ENCODE assay signal across 33 cellular contexts in the genomic region with DNA sequence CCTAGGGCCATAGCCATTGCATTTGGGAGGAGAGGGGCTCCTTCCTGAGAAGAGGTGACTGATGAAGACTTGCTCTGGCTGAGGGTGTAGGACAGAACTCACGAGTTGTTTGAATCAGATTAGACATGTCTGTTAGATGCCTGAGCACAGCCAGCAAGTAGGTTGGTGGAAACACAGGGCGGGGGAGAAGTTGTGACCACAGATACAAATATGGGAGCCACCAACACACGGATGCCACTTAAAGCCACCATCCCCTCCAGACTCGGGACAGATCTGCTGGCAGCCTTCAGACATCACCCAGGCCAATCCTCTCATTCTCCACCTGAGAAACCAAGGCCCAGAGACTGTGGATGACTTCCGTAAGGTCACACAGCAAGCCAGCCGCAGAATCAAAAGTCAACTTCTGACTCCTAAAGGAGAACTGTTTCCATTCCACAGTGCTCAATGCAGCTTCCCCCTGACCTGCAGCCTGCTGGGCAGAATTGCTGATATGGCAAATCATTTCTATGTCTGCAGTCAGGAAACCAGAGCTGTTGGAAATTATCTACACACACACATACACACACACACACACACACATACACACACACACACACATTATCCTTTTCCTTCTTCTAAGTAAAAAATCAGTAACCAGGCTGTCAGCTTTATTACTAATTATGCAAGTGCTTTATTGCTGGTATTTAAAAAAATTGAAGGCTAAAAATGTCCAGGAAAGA.
"Had no signal": no experiment of that assay in that cellular context is flagged by ENCODE, and none has a peak within 500 bp of the region (broad histone marks: within the 10 kb centered on the region; RNA-seq: fewer than 3 reads in every experiment).

No MANE protein-coding gene starts in this region.

- H3K4me3 Mint-ChIP-seq: activated B cell treated with CpG ODN at 0.5 μM for 24 hours; activated CD8-positive, alpha-beta T cell treated with anti-CD3 and anti-CD28 coated beads for 36 hours; activated naive CD8-positive, alpha-beta T cell; activated T-cell treated with anti-CD3 and anti-CD28 coated beads, Interleukin-2, amount 50 U/mL, for 4 hours; activated T-helper 17 cell treated with anti-CD3 and anti-CD28 coated beads, Interleukin-2, amount 50 U/mL, for 72 hours; effector memory CD8-positive, alpha-beta T cell; T-helper 1 cell treated with Interleukin-12 subunit alpha and Interleukin-12 subunit beta and Interleukin-4 antibody, amounts not matched to agents 30 μg/mL and 1 μg/mL, for 36 hours had no signal

- ATAC-seq: activated CD4-positive, CD25-positive, alpha-beta regulatory T cell treated with anti-CD3 and anti-CD28 coated beads, Interleukin-2, amount 50 U/mL, for 24 hours; activated CD8-positive, alpha-beta T cell treated with anti-CD3 and anti-CD28 coated beads for 36 hours; activated T-cell treated with anti-CD3 and anti-CD28 coated beads, Interleukin-2, amount 50 U/mL, for 4 hours; activated T-helper 17 cell treated with anti-CD3 and anti-CD28 coated beads, Interleukin-2, amount 50 U/mL, for 72 hours; effector memory CD8-positive, alpha-beta T cell; foreskin keratinocyte; gastrocnemius medialis; heart left ventricle had no signal

- H3K27ac ChIP-seq: brain microvascular endothelial cell, esophagus muscularis mucosa, foreskin keratinocyte, gastrocnemius medialis, heart left ventricle, WERI-Rb-1 had no signal

- H3K27me3 Mint-ChIP-seq: activated B cell treated with CpG ODN at 0.5 μM for 24 hours had no signal

- H3K4me1 Mint-ChIP-seq: activated B cell treated with CpG ODN at 0.5 μM for 24 hours; activated T-helper 17 cell treated with anti-CD3 and anti-CD28 coated beads, Interleukin-2, amount 50 U/mL, for 72 hours had no signal

- H3K4me1 ChIP-seq: esophagus muscularis mucosa, foreskin keratinocyte, gastrocnemius medialis, heart left ventricle had no signal

- H3K9me3 Mint-ChIP-seq: activated B cell treated with CpG ODN at 0.5 μM for 24 hours; activated CD8-positive, alpha-beta T cell treated with anti-CD3 and anti-CD28 coated beads for 36 hours; activated T-cell treated with anti-CD3 and anti-CD28 coated beads, Interleukin-2, amount 50 U/mL, for 4 hours; activated T-helper 17 cell treated with anti-CD3 and anti-CD28 coated beads, Interleukin-2, amount 50 U/mL, for 72 hours; effector memory CD8-positive, alpha-beta T cell; T-helper 1 cell treated with Interleukin-12 subunit alpha and Interleukin-12 subunit beta and Interleukin-4 antibody, amounts not matched to agents 30 μg/mL and 1 μg/mL, for 36 hours had no signal

- FAIRE-seq: astrocyte, bronchial epithelial cell, colon had no signal

- DNase-seq: activated B cell treated with CpG ODN at 0.5 μM for 24 hours; activated CD4-positive, alpha-beta T cell treated with anti-CD3 and anti-CD28 coated beads for 48 hours; activated CD4-positive, alpha-beta T cell treated with anti-CD3 and anti-CD28 coated beads, Interleukin-2, amount 50 U/mL, for 1 hour; activated CD4-positive, alpha-beta T cell treated with anti-CD3 and anti-CD28 coated beads, Interleukin-2, amount 50 U/mL, for 48 hours; activated CD8-positive, alpha-beta memory T cell treated with anti-CD3 and anti-CD28 coated beads for 24 hours; activated CD8-positive, alpha-beta T cell treated with anti-CD3 and anti-CD28 coated beads for 36 hours; activated effector memory CD4-positive, alpha-beta T cell treated with Interleukin-2 at 50 U/mL for 16 hours; activated gamma-delta T cell treated with Interleukin-2 at 50 U/mL for 16 hours; activated naive CD4-positive, alpha-beta T cell treated with anti-CD3 and anti-CD28 coated beads, Interleukin-2, amount 50 U/mL, for 16 hours; activated naive CD4-positive, alpha-beta T cell treated with Interleukin-2 at 50 U/mL for 16 hours; activated T-cell treated with anti-CD3 and anti-CD28 coated beads, Interleukin-2, amount 50 U/mL, for 4 hours; amniotic stem cell; brain microvascular endothelial cell; caudate nucleus; cortex of kidney; dermis blood vessel endothelial cell; effector CD4-positive, alpha-beta T cell; effector memory CD8-positive, alpha-beta T cell; erythroblast; foreskin keratinocyte; gastrocnemius medialis; glutamatergic neuron; heart left ventricle; T-helper 9 cell; WERI-Rb-1 had no signal

- H3K27me3 ChIP-seq: brain microvascular endothelial cell, foreskin keratinocyte had no signal

- H3K36me3 Mint-ChIP-seq: activated naive CD8-positive, alpha-beta T cell had no signal

- H3K36me3 ChIP-seq: brain microvascular endothelial cell, esophagus muscularis mucosa, gastrocnemius medialis, heart left ventricle, WERI-Rb-1 had no signal

- H3K4me3 ChIP-seq: esophagus muscularis mucosa, gastrocnemius medialis, heart left ventricle had no signal

- H3K27ac Mint-ChIP-seq: activated B cell treated with CpG ODN at 0.5 μM for 24 hours; activated CD8-positive, alpha-beta T cell treated with anti-CD3 and anti-CD28 coated beads for 36 hours; activated naive CD8-positive, alpha-beta T cell; activated T-helper 17 cell treated with anti-CD3 and anti-CD28 coated beads, Interleukin-2, amount 50 U/mL, for 72 hours; effector memory CD8-positive, alpha-beta T cell; T-helper 1 cell treated with Interleukin-12 subunit alpha and Interleukin-12 subunit beta and Interleukin-4 antibody, amounts not matched to agents 30 μg/mL and 1 μg/mL, for 36 hours had no signal

- H3K9me3 ChIP-seq: esophagus muscularis mucosa, gastrocnemius medialis, heart left ventricle had no signal
